Comparison of ENCODE assay signal across 8 cellular contexts in genomic region chr15:100601628-100602063, GRCh38. TPM values are rescaled to one million over a fixed set of nuclear protein-coding genes. Genes with fewer than 3 reads are reported as not detected.
DNase-seq lines count a peak whose midpoint lies in the region; ATAC-seq and TF ChIP-seq lines count a peak whose summit lies in the region.

No MANE protein-coding gene starts in this region.

- no peak for TF ChIP-seq POLR2A in gastroesophageal sphincter (IDR thresholded peaks at IDR 0.05)
- TF ChIP-seq POLR2A in spleen (IDR thresholded peaks at IDR 0.05): no peak

- H3K9me3 ChIP-seq in BE2C (no peaks in the 10 kb centered on the region), NT2/D1 (ENCODE audit: insufficient read depth, low read length) (no peaks in the 10 kb centered on the region), gastroesophageal sphincter (no peaks in the 10 kb centered on the region), spleen (no peaks in the 10 kb centered on the region)

- intact Hi-C loops in spleen (cut with DNase I; ENCODE audit: low total_unique reads): no loop called here

- H3K4me3 ChIP-seq in BE2C (ENCODE audit: low read depth, low read length): peak overlapping the region; percentile 92
- peak overlapping the region; percentile 90 for H3K4me3 ChIP-seq in NT2/D1 (ENCODE audit: insufficient read length, low read depth)
- peak overlapping the region; percentile 72 to 92 for H3K4me3 ChIP-seq in gastroesophageal sphincter
- H3K4me3 ChIP-seq in spleen: peak overlapping the region; percentile 76 to 96 (median 90)

- TF ChIP-seq EP300 in gastroesophageal sphincter (IDR thresholded peaks at IDR 0.05): no peak

- H3K27ac ChIP-seq in gastroesophageal sphincter: peak overlapping the region; percentile 27 to 88 (median 86)
- peak overlapping the region; percentile 74 to 96 (median 90) for H3K27ac ChIP-seq in spleen

- H3K4me1 ChIP-seq in BE2C: peaks cover 4% of the 10 kb centered on the region; the same call in 1 of the 2 replicates
- no peaks in the 10 kb centered on the region for H3K4me1 ChIP-seq in NT2/D1 (ENCODE audit: insufficient read depth, insufficient read length)
- H3K4me1 ChIP-seq in gastroesophageal sphincter: peaks cover 11 to 55% (median 16%) of the 10 kb centered on the region in 3 donors
- peaks cover 19 to 91% (median 60%) of the 10 kb centered on the region in 6 donors for H3K4me1 ChIP-seq in spleen

- H3K9ac ChIP-seq in NT2/D1 (ENCODE audit: insufficient read length, low read depth): peak overlapping the region; percentile 96

- peak; percentile 10 for ATAC-seq in GM21576 (IDR thresholded peaks at IDR 0.05; ENCODE audit: unreplicated experiment)
- peak; percentile 10 for ATAC-seq in gastroesophageal sphincter

- no peak for DNase-seq in BE2C
- DNase-seq in NT2/D1 (ENCODE audit: low read depth, low spot score): no peak
- no peak for DNase-seq in spleen
- no peak for DNase-seq in dermis blood vessel endothelial cell
- DNase-seq in NCI-H2227 (lab: John Stamatoyannopoulos, UW; ENCODE audit: unreplicated experiment): no peak
- DNase-seq in stimulated activated CD8-positive, alpha-beta memory T cell treated with anti-CD3 and anti-CD28 coated beads, Interleukin-4, amount 100 ng/mL, for 48 hours: no peak

- 0 to 1% methylated on average over 7 to 20 of the region's 21 CpGs for WGBS in gastroesophageal sphincter (ENCODE audit: low coverage in 1 of 2), 2 donors
- WGBS in spleen, 5 donors: 0 to 2% (median 0%) methylated on average over 16 to 21 of the region's 21 CpGs

- H3K36me3 ChIP-seq in BE2C: no peaks in the 10 kb centered on the region
- peaks cover 21% of the 10 kb centered on the region for H3K36me3 ChIP-seq in NT2/D1 (ENCODE audit: insufficient read depth, insufficient read length, low read length)
- peaks cover 0 to 17% of the 10 kb centered on the region in 2 donors for H3K36me3 ChIP-seq in gastroesophageal sphincter
- peaks cover 0 to 22% (median 1%) of the 10 kb centered on the region in 6 donors for H3K36me3 ChIP-seq in spleen

- H3K27me3 ChIP-seq in BE2C (no peaks in the 10 kb centered on the region), NT2/D1 (ENCODE audit: insufficient read depth, insufficient read length) (no peaks in the 10 kb centered on the region), gastroesophageal sphincter (no peaks in the 10 kb centered on the region), spleen (replicated peaks in 1 of 7) (no peaks in the 10 kb centered on the region)

- TF ChIP-seq CTCF in BE2C (IDR thresholded peaks at IDR 0.05; ENCODE audit: low read depth, low read length) (no peak), gastroesophageal sphincter (IDR thresholded peaks at IDR 0.05) (no peak), spleen (IDR thresholded peaks at IDR 0.05 in 8 of 11, conservative IDR thresholded peaks at IDR 0.05 in 3 of 11) (no peak)

RNA-seq across cellular contexts. Expression of gene LINS1, which starts 0.3 kb away (rescaled TPM):
- 14.2 TPM for polyA plus RNA-seq in BE2C (2012; ENCODE audit: insufficient read depth, insufficient read length, low read depth)
- 10 to 100 TPM in 3 of 4 donors, 1 to 10 TPM in 1; 9.6 to 23.8 (median 13.9) TPM for total RNA-seq in gastroesophageal sphincter
- 10 to 100 TPM; 25.7 to 71.1 (median 30.6) TPM for total RNA-seq in spleen
- 10 to 100 TPM in 1 of 3 donors, 1 to 10 TPM in 2; 7.7 to 14.5 (median 9.3) TPM for polyA plus RNA-seq in spleen
- 12.3 and 12.7 TPM in 2 replicates for total RNA-seq in dermis blood vessel endothelial cell

RNA-seq across cellular contexts. Expression of gene ASB7, which starts 0.7 kb away (rescaled TPM):
- polyA plus RNA-seq in BE2C (2012; ENCODE audit: insufficient read depth, insufficient read length, low read depth): 14.0 TPM
- total RNA-seq in gastroesophageal sphincter: 10 to 100 TPM; 10.2 to 14.8 (median 11.9) TPM
- total RNA-seq in spleen: 10 to 100 TPM; 15.6 to 27.1 (median 16.4) TPM
- polyA plus RNA-seq in spleen: 1 to 10 TPM; 3.4 to 5.1 (median 4.0) TPM
- total RNA-seq in dermis blood vessel endothelial cell: 23.3 and 23.7 TPM in 2 replicates
